30 cellular contexts compared by ENCODE assay signal in the genomic region with DNA sequence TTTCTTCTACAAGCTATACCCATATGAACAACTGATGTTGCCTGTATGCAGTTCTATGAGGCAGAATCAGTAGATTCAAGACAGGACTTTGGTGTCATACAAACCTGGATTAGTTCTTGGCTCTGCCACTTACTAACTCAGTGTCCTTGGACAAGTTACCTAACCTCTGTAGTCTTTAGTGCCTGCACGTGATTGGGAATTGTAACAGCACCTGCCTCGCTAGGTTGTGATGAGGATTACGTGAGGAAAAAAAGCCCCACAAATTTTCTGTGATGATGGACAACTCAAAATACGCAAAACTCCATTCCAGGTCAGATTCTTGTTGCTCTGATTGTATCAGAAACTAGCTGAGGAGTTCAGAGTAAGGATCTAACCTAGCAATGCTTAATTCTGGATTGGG.
DNase-seq lines count a peak whose midpoint lies in the region; ATAC-seq and TF ChIP-seq lines count a peak whose summit lies in the region.
"Had no signal": no experiment of that assay in that cellular context is flagged by ENCODE, and none has a peak within 500 bp of the region (broad histone marks: within the 10 kb centered on the region; RNA-seq: fewer than 3 reads in every experiment).

No MANE protein-coding gene starts in this region.

- H3K36me3 ChIP-seq in breast epithelium (no peaks in the 10 kb centered on the region), heart right ventricle (no peaks in the 10 kb centered on the region), trophoblast cell (ENCODE audit: control insufficient read depth in 1 of 2, insufficient read depth in 2 of 2, low read length in 2 of 2) (no peaks in the 10 kb centered on the region), suprapubic skin (no peaks in the 10 kb centered on the region)
- H3K36me3 ChIP-seq: HAP-1 had no signal

- no peak for TF ChIP-seq CTCF in breast epithelium (IDR thresholded peaks at IDR 0.05)
- TF ChIP-seq CTCF in MCF 10A (IDR thresholded peaks at IDR 0.05; ENCODE audit: unreplicated experiment), result no peak
- TF ChIP-seq CTCF in heart right ventricle (IDR thresholded peaks at IDR 0.05), result no peak
- TF ChIP-seq CTCF in suprapubic skin (IDR thresholded peaks at IDR 0.05), result no peak
- no peak for TF ChIP-seq CTCF in Calu3 (IDR thresholded peaks at IDR 0.05; ENCODE audit: unreplicated experiment)

- peaks cover 4% of the 10 kb centered on the region for H3K36me3 Mint-ChIP-seq in MCF 10A (ENCODE audit: insufficient read depth, unreplicated experiment)
- no peaks in the 10 kb centered on the region for H3K36me3 Mint-ChIP-seq in Calu3 (ENCODE audit: insufficient read depth, unreplicated experiment)
- H3K36me3 Mint-ChIP-seq: natural killer cell had no signal

- peak overlapping the region; percentile 42 for H3K4ac ChIP-seq in trophoblast cell (ENCODE audit: low read depth, low read length)

- no peak for TF ChIP-seq EP300 in suprapubic skin (IDR thresholded peaks at IDR 0.05)

- H3K4me1 Mint-ChIP-seq in MCF 10A (ENCODE audit: insufficient read depth, unreplicated experiment) (peaks cover 27% of the 10 kb centered on the region), Calu3 (ENCODE audit: low read depth, unreplicated experiment) (peaks cover 30% of the 10 kb centered on the region)

- TF ChIP-seq POLR2A in breast epithelium (IDR thresholded peaks at IDR 0.05), result no peak
- no peak for TF ChIP-seq POLR2A in suprapubic skin (IDR thresholded peaks at IDR 0.05)
- no peak for TF ChIP-seq POLR2A in GM18505 (IDR thresholded peaks at IDR 0.05; ENCODE audit: borderline replicate concordance, extremely low read depth, insufficient read depth, insufficient read length)

- H3K79me1 ChIP-seq in trophoblast cell (ENCODE audit: low read length), result peaks cover 11% of the 10 kb centered on the region

- CTCF ChIA-PET in MCF 10A (lab: Yijun Ruan, JAX), result interaction anchor here (0.9 to 1.1 kb wide), 4 partner anchors 11 to 148 kb away, joined by 3 to 5 read pairs (median 4); no protein-coding TSS in a partner anchor
- CTCF ChIA-PET in Calu3 (lab: Charles Lee), result interaction anchor here (0.7 kb wide), 1 partner anchor 92 kb away, joined by 3 read pairs; no protein-coding TSS in a partner anchor

- H2BK120ac ChIP-seq in trophoblast cell (ENCODE audit: insufficient read depth, low read length, poor library complexity), result no peak overlapping the region

- H3K27ac ChIP-seq in breast epithelium (peak overlapping the region; percentile 69 to 87), heart right ventricle (peak overlapping the region; percentile 17 to 81 (median 52)), trophoblast cell (ENCODE audit: low read depth, low read length) (no peak overlapping the region), suprapubic skin (peak overlapping the region; percentile 54)
- H3K27ac ChIP-seq: 22Rv1, epithelial cell of prostate, KMS-11, VCaP had no signal

- POLR2A ChIA-PET in MCF 10A (lab: Yijun Ruan, JAX), result interaction anchor here (1.3 kb wide), 1 partner anchor 12 kb away, joined by 3 read pairs; no protein-coding TSS in a partner anchor

- 75 to 90% methylated on average over 4 of the region's 4 CpGs for WGBS in heart right ventricle, 2 donors
- WGBS in trophoblast cell (ENCODE audit: extremely low coverage, insufficient coverage, insufficient read length), result no CpG with 5 or more reads among the region's 4 CpGs
- WGBS in suprapubic skin, result 91% methylated on average over 4 of the region's 4 CpGs

- H2BK5ac ChIP-seq in trophoblast cell (ENCODE audit: low read depth, low read length, poor library complexity), result peak overlapping the region; percentile 52

- H3K9me3 ChIP-seq in breast epithelium (no peaks in the 10 kb centered on the region), heart right ventricle (no peaks in the 10 kb centered on the region), trophoblast cell (ENCODE audit: insufficient read depth, low read depth, low read length) (no peaks in the 10 kb centered on the region), suprapubic skin (no peaks in the 10 kb centered on the region)
- H3K9me3 ChIP-seq: HAP-1 had no signal

- H3K4me2 ChIP-seq in trophoblast cell (ENCODE audit: low read length), result no peak overlapping the region
- H3K4me2 ChIP-seq: KMS-11 had no signal

- no peak overlapping the region for H3K27ac Mint-ChIP-seq in MCF 10A (ENCODE audit: low read depth, unreplicated experiment)
- no peak overlapping the region for H3K27ac Mint-ChIP-seq in Calu3 (ENCODE audit: unreplicated experiment)
- H3K27ac Mint-ChIP-seq: activated CD4-positive, alpha-beta T cell treated with anti-CD3 and anti-CD28 coated beads for 36 hours; activated CD8-positive, alpha-beta T cell treated with anti-CD3 and anti-CD28 coated beads, Interleukin-2, amount 10 ng/mL, durations not matched to agents 7 days and 5 days; activated T-helper 2 cell treated with anti-CD3 and anti-CD28 coated beads, Interferon-gamma antibody, Interleukin-2, Interleukin-4, amounts not matched to agents 10 μg/mL and 5 μg/mL and 100 μg/mL, durations not matched to agents 14 hours and 24 hours and 36 hours had no signal

- BruUV-seq in MCF 10A (replicated peaks; lab: Mats Ljungman, UMichigan) (no TSS peak), Calu3 (replicated peaks; lab: Mats Ljungman, UMichigan) (no TSS peak)

- H3K27me3 Mint-ChIP-seq in MCF 10A (ENCODE audit: insufficient read depth, unreplicated experiment) (no peaks in the 10 kb centered on the region), Calu3 (ENCODE audit: unreplicated experiment) (no peaks in the 10 kb centered on the region)
- H3K27me3 Mint-ChIP-seq: activated CD4-positive, alpha-beta T cell treated with anti-CD3 and anti-CD28 coated beads for 36 hours had no signal

- no peak overlapping the region for H3K9ac ChIP-seq in trophoblast cell (ENCODE audit: low read length)
- H3K9ac ChIP-seq: KMS-11 had no signal

- no peak overlapping the region for H3K4me3 Mint-ChIP-seq in MCF 10A (ENCODE audit: unreplicated experiment)
- no peak overlapping the region for H3K4me3 Mint-ChIP-seq in Calu3 (ENCODE audit: low read depth, unreplicated experiment)
- H3K4me3 Mint-ChIP-seq: activated CD4-positive, alpha-beta T cell treated with anti-CD3 and anti-CD28 coated beads for 36 hours had no signal

- H3K79me2 ChIP-seq in trophoblast cell (ENCODE audit: control insufficient read depth, insufficient read depth, low read length, poor library complexity), result peaks cover 14% of the 10 kb centered on the region

- H3K27me3 ChIP-seq in breast epithelium (no peaks in the 10 kb centered on the region), heart right ventricle (no peaks in the 10 kb centered on the region), trophoblast cell (ENCODE audit: insufficient read depth, low read length) (no peaks in the 10 kb centered on the region), suprapubic skin (no peaks in the 10 kb centered on the region)

- ATAC-seq in heart right ventricle (peak in 3 of 8 donors; percentile 15 to 38 (median 20)), HG03571 (IDR thresholded peaks at IDR 0.05; ENCODE audit: unreplicated experiment) (no peak), GM18505 (IDR thresholded peaks at IDR 0.05; ENCODE audit: unreplicated experiment) (no peak)
- ATAC-seq: activated CD8-positive, alpha-beta T cell treated with anti-CD3 and anti-CD28 coated beads, Interleukin-2, amount 10 ng/mL, durations not matched to agents 7 days and 5 days; PC-3 had no signal

- H3K14ac ChIP-seq in trophoblast cell (ENCODE audit: low read length), result no peak overlapping the region

- H3K4me1 ChIP-seq in breast epithelium (peaks cover 4 to 10% of the 10 kb centered on the region in 2 donors), heart right ventricle (peaks cover 38 to 98% (median 70%) of the 10 kb centered on the region in 9 donors), trophoblast cell (ENCODE audit: control insufficient read depth in 1 of 2, insufficient read depth in 2 of 2, low read length in 2 of 2) (peaks cover 11 to 15% of the 10 kb centered on the region in 2 experiments), suprapubic skin (peaks cover 31% of the 10 kb centered on the region)

- H4K91ac ChIP-seq in trophoblast cell (ENCODE audit: low read depth, low read length), result no peak overlapping the region

- H4K12ac ChIP-seq in trophoblast cell (ENCODE audit: low read depth, low read length), result no peak overlapping the region

- no peak overlapping the region for H3K18ac ChIP-seq in trophoblast cell (ENCODE audit: low read length)

- intact Hi-C loops in breast epithelium (cut with DNase I; ENCODE audit: low total_unique reads) (no loop called here), MCF 10A (cut with micrococcal nuclease) (no loop called here), heart right ventricle (cut with DNase I) (loop anchor here in 2 of 10 donors (5.0 kb wide), 1 partner anchor 90 kb away; the partner anchor contains the start of gene LRCH1 (in 2 of the 2)), Calu3 (cut with micrococcal nuclease; ENCODE audit: unreplicated experiment) (no loop called here)

- H3K4me3 ChIP-seq in breast epithelium (no peak overlapping the region), heart right ventricle (peak overlapping the region in 4 of 10 donors; percentile 9 to 37 (median 34)), trophoblast cell (ENCODE audit: low read depth, low read length) (no peak overlapping the region), suprapubic skin (no peak overlapping the region)
- H3K4me3 ChIP-seq: HAP-1, lung had no signal

- H2AFZ ChIP-seq in trophoblast cell (ENCODE audit: insufficient read depth, low read length, poor library complexity), result no peak overlapping the region

- peaks cover 5% of the 10 kb centered on the region for H3K9me3 Mint-ChIP-seq in MCF 10A (ENCODE audit: unreplicated experiment)
- peaks cover 2% of the 10 kb centered on the region for H3K9me3 Mint-ChIP-seq in Calu3 (ENCODE audit: low read depth, unreplicated experiment)
- H3K9me3 Mint-ChIP-seq: activated T-helper 2 cell treated with anti-CD3 and anti-CD28 coated beads, Interferon-gamma antibody, Interleukin-2, Interleukin-4, amounts not matched to agents 10 μg/mL and 5 μg/mL and 100 μg/mL, durations not matched to agents 14 hours and 24 hours and 36 hours; natural killer cell had no signal

- H4K8ac ChIP-seq in trophoblast cell (ENCODE audit: low read depth, low read length), result no peak overlapping the region

- no peak overlapping the region for H2BK12ac ChIP-seq in trophoblast cell (ENCODE audit: low read length)

- no peak overlapping the region for H2AK5ac ChIP-seq in trophoblast cell (ENCODE audit: low read length)

- DNase-seq in breast epithelium (ENCODE audit: low spot score in 2 of 2) (no peak), MCF 10A (ENCODE audit: unreplicated experiment) (no peak), heart right ventricle (no peak), trophoblast cell (peak; percentile 88 to 97), suprapubic skin (ENCODE audit: low spot score in 2 of 2) (no peak), Calu3 (no peak)
- DNase-seq: activated CD4-positive, alpha-beta T cell treated with anti-CD3 and anti-CD28 coated beads for 36 hours; activated CD8-positive, alpha-beta T cell treated with anti-CD3 and anti-CD28 coated beads, Interleukin-2, amount 10 ng/mL, durations not matched to agents 7 days and 5 days; activated naive CD4-positive, alpha-beta T cell treated with anti-CD3 and anti-CD28 coated beads, Interleukin-2, amount 50 U/mL, for 16 hours; DMS79 treated with DMSO at 0.1 percent for 48 hours; effector CD8-positive, alpha-beta T cell; GDM1; head of caudate nucleus; natural killer cell; NCI-H1417 treated with DMSO at 0.1 percent for 48 hours; NCI-H2081 treated with DMSO at 0.1 percent for 48 hours; NCI-H226; NCI-H526 treated with DMSO at 0.1 percent for 48 hours; PC-3; SHP77; substantia nigra had no signal

- H3K23ac ChIP-seq in trophoblast cell (ENCODE audit: low read length), result no peak overlapping the region

Comparison
In these comparisons a context has a peak if more than half of its experiments do, and no peak if none do; other contexts are left out.
1. DNase-seq: peak in trophoblast cell (2 of 2); none in breast epithelium (0 of 2), MCF 10A (single experiment), heart right ventricle (0 of 2), suprapubic skin (0 of 2) and Calu3 (single experiment).